ENCODE assay signal across 8 cellular contexts in the genomic region with DNA sequence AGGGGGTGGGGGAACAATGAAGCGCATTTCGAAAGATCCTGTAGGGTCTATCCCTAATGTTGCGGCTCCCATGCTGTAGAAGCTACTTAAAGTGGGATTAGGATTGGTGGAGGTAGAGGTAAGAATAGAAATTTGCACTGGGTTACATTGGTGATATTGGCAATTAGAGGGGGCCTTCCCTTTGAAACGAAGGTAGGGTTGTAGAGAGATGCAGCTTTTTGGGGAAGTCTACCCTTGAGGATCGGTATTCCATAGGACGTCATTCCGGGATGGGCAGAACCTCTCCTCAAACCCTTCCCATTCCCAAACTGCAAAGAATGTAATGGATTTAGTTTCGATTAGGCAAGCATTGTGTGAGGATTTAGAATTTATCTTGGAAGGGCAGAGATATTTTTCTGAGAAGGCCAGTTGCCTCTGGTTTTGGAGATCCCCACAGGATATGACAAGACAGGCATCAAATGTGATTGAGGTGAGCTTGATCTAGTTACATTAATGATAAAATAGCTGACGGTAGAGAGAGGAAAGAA. TPM values are rescaled to one million over a fixed set of nuclear protein-coding genes. Genes with fewer than 3 reads are reported as not detected.
DNase-seq lines count a peak whose midpoint lies in the region; ATAC-seq, FAIRE-seq and TF ChIP-seq lines count a peak whose summit lies in the region.

No MANE protein-coding gene starts in this region.

- ATAC-seq in naive thymus-derived CD4-positive, alpha-beta T cell, result peak; percentile 12
- ATAC-seq in GM18907 (IDR thresholded peaks at IDR 0.05; ENCODE audit: unreplicated experiment) (no peak), GM18505 (IDR thresholded peaks at IDR 0.05; ENCODE audit: unreplicated experiment) (no peak)

- no peak overlapping the region for H3K9ac ChIP-seq in KMS-11

- H3K4me2 ChIP-seq in KMS-11, result peak overlapping the region; percentile 62

- H3K27ac Mint-ChIP-seq in brain, result peak overlapping the region in 2 of 5 experiments; percentile 7 to 32
- H3K27ac Mint-ChIP-seq in naive thymus-derived CD4-positive, alpha-beta T cell, result peak overlapping the region in 7 of 9 donors; percentile 12 to 83 (median 56)

- peaks cover 100% of the 10 kb centered on the region for H3K36me3 Mint-ChIP-seq in brain
- H3K36me3 Mint-ChIP-seq in naive thymus-derived CD4-positive, alpha-beta T cell, result peaks cover 62 to 100% (median 94%) of the 10 kb centered on the region in 5 donors

- FAIRE-seq in H54 (lab: Jason Lieb, UNC), result no peak

- POLR2A ChIA-PET in naive thymus-derived CD4-positive, alpha-beta T cell (lab: Charles Lee), result interaction anchor here (0.9 to 1.9 kb wide), 5 partner anchors 10 to 234 kb away, joined by 3 to 6 read pairs (median 3); partner anchors contain the start of gene DDX27

- H4K20me1 ChIP-seq in KMS-11 (ENCODE audit: insufficient read depth), result peaks cover 72% of the 10 kb centered on the region

- in situ Hi-C loops in Caki2 (cut with HindIII; ENCODE audit: low pct_unique_long_range_greater_than_20kb, low sequenced_read_pairs), result no loop called here

- peaks cover 24% of the 10 kb centered on the region for H3K27me3 Mint-ChIP-seq in brain
- peaks cover 0 to 4% (median 0%) of the 10 kb centered on the region in 5 donors for H3K27me3 Mint-ChIP-seq in naive thymus-derived CD4-positive, alpha-beta T cell

- peaks cover 20 to 85% (median 51%) of the 10 kb centered on the region in 3 experiments for H3K9me3 ChIP-seq in naive thymus-derived CD4-positive, alpha-beta T cell (ENCODE audit: control insufficient read depth in 2 of 3, low read length in 3 of 3)

- H3K27me3 ChIP-seq in KMS-11 (ENCODE audit: insufficient read depth, low read depth), result no peaks in the 10 kb centered on the region
- no peaks in the 10 kb centered on the region for H3K27me3 ChIP-seq in naive thymus-derived CD4-positive, alpha-beta T cell (ENCODE audit: control insufficient read depth in 2 of 2, insufficient read depth in 2 of 2, low read length in 2 of 2)

- DNase-seq in Caki2 (ENCODE audit: low read depth) (peak; percentile 21), NCI-H2081 treated with DMSO at 0.1 percent for 48 hours (lab: John Stamatoyannopoulos, UW) (no peak), H54 (ENCODE audit: insufficient read length, low spot score) (no peak)
- no peak for DNase-seq in naive thymus-derived CD4-positive, alpha-beta T cell

- TF ChIP-seq CTCF in KMS-11 (conservative IDR thresholded peaks at IDR 0.05; ENCODE audit: low read depth, low read length) (no peak), brain (conservative IDR thresholded peaks at IDR 0.05) (no peak)

- peaks cover 87% of the 10 kb centered on the region for H3K79me2 ChIP-seq in KMS-11 (ENCODE audit: insufficient read depth, low read depth)

- peaks cover 87% of the 10 kb centered on the region for H3K36me3 ChIP-seq in KMS-11 (ENCODE audit: insufficient read depth)
- H3K36me3 ChIP-seq in naive thymus-derived CD4-positive, alpha-beta T cell (ENCODE audit: control insufficient read depth in 2 of 3, insufficient read depth in 3 of 3, low read length in 3 of 3), result peaks cover 70 to 93% (median 72%) of the 10 kb centered on the region in 3 experiments

- no peak overlapping the region for H2AFZ ChIP-seq in KMS-11 (ENCODE audit: low read depth)

- no peak overlapping the region for H3K4me3 ChIP-seq in KMS-11 (IDR thresholded peaks at IDR 0.05; ENCODE audit: insufficient read depth, low read depth, low read length)
- H3K4me3 ChIP-seq in naive thymus-derived CD4-positive, alpha-beta T cell (ENCODE audit: low read length), result peak overlapping the region; percentile 28

- CTCF ChIA-PET in naive thymus-derived CD4-positive, alpha-beta T cell (lab: Charles Lee), result no interaction called here

- TF ChIP-seq POLR2A in H54 (IDR thresholded peaks at IDR 0.05; ENCODE audit: low read depth, low read length), result no peak
- TF ChIP-seq POLR2A in GM18505 (IDR thresholded peaks at IDR 0.05; ENCODE audit: borderline replicate concordance, extremely low read depth, insufficient read depth, insufficient read length), result no peak

- intact Hi-C loops in naive thymus-derived CD4-positive, alpha-beta T cell (cut with micrococcal nuclease), result no loop called here

- peak overlapping the region; percentile 96 to 98 (median 96) for H3K4me3 Mint-ChIP-seq in brain
- peak overlapping the region; percentile 12 to 100 (median 78) for H3K4me3 Mint-ChIP-seq in naive thymus-derived CD4-positive, alpha-beta T cell

- peaks cover 48% of the 10 kb centered on the region for H3K4me1 ChIP-seq in KMS-11 (ENCODE audit: low read depth, poor library complexity, severe bottlenecking)
- H3K4me1 ChIP-seq in naive thymus-derived CD4-positive, alpha-beta T cell (ENCODE audit: control insufficient read depth in 2 of 2, insufficient read depth in 2 of 2, low read length in 2 of 2), result peaks cover 27 to 48% of the 10 kb centered on the region in 2 donors

- H3K9me3 Mint-ChIP-seq in brain, result peaks cover 90 to 96% (median 93%) of the 10 kb centered on the region in 5 experiments
- peaks cover 27 to 100% (median 82%) of the 10 kb centered on the region in 11 donors for H3K9me3 Mint-ChIP-seq in naive thymus-derived CD4-positive, alpha-beta T cell

- peak overlapping the region; percentile 8; the same call in 1 of the 2 replicates for H3K27ac ChIP-seq in KMS-11
- no peak overlapping the region for H3K27ac ChIP-seq in naive thymus-derived CD4-positive, alpha-beta T cell (ENCODE audit: low read depth, low read length)

- H3K4me1 Mint-ChIP-seq in brain, result peaks cover 91% of the 10 kb centered on the region
- peaks cover 40 to 82% (median 69%) of the 10 kb centered on the region in 7 donors for H3K4me1 Mint-ChIP-seq in naive thymus-derived CD4-positive, alpha-beta T cell

RNA-seq across cellular contexts. Expression of gene ZNFX1, which starts 5.4 kb away (rescaled TPM):
- total RNA-seq in Caki2 (2014; rRNA removed; shearing (Covaris generic); ENCODE audit: low replicate concordance), result 13.3 and 13.4 TPM in 2 replicates
- polyA plus RNA-seq in brain (ENCODE audit: insufficient read depth, low read depth, low replicate concordance), result 23.5 TPM
- total RNA-seq in naive thymus-derived CD4-positive, alpha-beta T cell, result 10 to 100 TPM; 45.0 to 83.7 (median 62.2) TPM
- 10 to 100 TPM; 34.5 to 79.5 TPM for polyA plus RNA-seq in naive thymus-derived CD4-positive, alpha-beta T cell
